ENCODE assay signal across 1 cellular context in genomic region chr7:120858299-120858636, GRCh38.
TF ChIP-seq lines count a peak whose summit lies in the region.

No MANE protein-coding gene starts in this region.

TF ChIP-seq in GM23338, 12 proteins besides CTCF, POLR2A, EP300 and RAD21 (continued from another document):
- TF ChIP-seq ZNF462 (CRISPR knock-in tag; IDR thresholded peaks at IDR 0.05) (no peak), ZNF331 (CRISPR knock-in tag; IDR thresholded peaks at IDR 0.05; ENCODE audit: low read depth) (no peak), EZH2 (IDR thresholded peaks at IDR 0.05; ENCODE audit: low read depth, unreplicated experiment) (no peak), NANOG (IDR thresholded peaks at IDR 0.05; ENCODE audit: borderline replicate concordance) (no peak), ZNF114 (CRISPR knock-in tag; IDR thresholded peaks at IDR 0.05) (no peak), JUNB (IDR thresholded peaks at IDR 0.05; ENCODE audit: unreplicated experiment) (no peak), EZH2phosphoT487 (IDR thresholded peaks at IDR 0.05; ENCODE audit: unreplicated experiment) (no peak)
